In the genomic region with DNA sequence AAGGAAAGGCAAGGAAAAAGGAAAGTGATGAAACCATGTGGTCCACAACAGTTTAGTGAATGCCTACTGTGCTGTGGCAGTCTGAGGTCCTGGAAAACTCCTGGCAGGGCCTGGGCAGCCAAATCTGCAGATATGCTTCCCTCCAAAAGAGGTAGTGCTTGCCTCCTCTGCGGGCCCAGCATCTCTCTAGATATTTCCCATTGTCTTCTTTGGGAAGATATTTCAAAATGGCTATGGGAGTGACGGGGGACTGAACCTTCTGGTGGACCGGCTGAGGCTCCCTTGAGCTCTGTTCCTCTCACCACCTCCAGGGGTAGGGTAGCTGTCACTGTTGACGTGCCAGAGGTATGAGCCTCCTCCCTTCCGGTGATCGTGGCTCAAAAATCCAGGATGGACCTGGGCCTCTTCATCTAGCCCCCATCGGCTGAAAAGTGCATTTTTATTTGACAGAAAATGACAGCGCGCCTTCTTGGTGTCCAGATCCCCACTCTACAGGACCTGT, we compare ENCODE assay signal across 26 cellular contexts. TPM values are rescaled to one million over a fixed set of nuclear protein-coding genes. Genes with fewer than 3 reads are reported as not detected.
"Had no signal": no experiment of that assay in that cellular context is flagged by ENCODE, and none has a peak within 500 bp of the region (broad histone marks: within the 10 kb centered on the region; RNA-seq: fewer than 3 reads in every experiment).

No MANE protein-coding gene starts in this region.

- H3K27ac ChIP-seq: breast epithelium, SK-N-MC, WERI-Rb-1 had no signal

- ATAC-seq: activated CD4-positive, alpha-beta T cell treated with anti-CD3 and anti-CD28 coated beads for 36 hours; activated T-helper 17 cell treated with anti-CD3 and anti-CD28 coated beads, Interleukin-2, amount 50 U/mL, for 72 hours; Right ventricle myocardium inferior had no signal

- H3K9me3 Mint-ChIP-seq: activated CD4-positive, alpha-beta memory T cell treated with anti-CD3 and anti-CD28 coated beads, Interleukin-2, amount 10 ng/mL, durations not matched to agents 7 days and 5 days; central memory CD8-positive, alpha-beta T cell; T-helper 2 cell treated with Interferon-gamma antibody and Interleukin-4, amounts not matched to agents 5 μg/mL and 100 μg/mL, for 36 hours had no signal

- DNase-seq: activated CD4-positive, alpha-beta memory T cell treated with anti-CD3 and anti-CD28 coated beads, Interleukin-2, amount 10 ng/mL, durations not matched to agents 7 days and 5 days; activated CD4-positive, alpha-beta T cell treated with anti-CD3 and anti-CD28 coated beads for 36 hours; activated CD4-positive, alpha-beta T cell treated with anti-CD3 and anti-CD28 coated beads, Interleukin-2, amount 50 U/mL, for 1 hour; activated gamma-delta T cell; activated naive CD4-positive, alpha-beta T cell treated with anti-CD3 and anti-CD28 coated beads, Interleukin-2, amount 10 ng/mL, durations not matched to agents 7 days and 5 days; activated naive CD8-positive, alpha-beta T cell treated with anti-CD3 and anti-CD28 coated beads for 36 hours; activated T-cell treated with anti-CD3 and anti-CD28 coated beads for 4 hours; MM.1S; NCI-H1105; NCI-H1436; NCI-H1694 treated with DMSO at 0.1 percent for 48 hours; NCI-H2029 treated with DMSO at 0.1 percent for 48 hours; NCI-H510A treated with DMSO at 0.1 percent for 48 hours; NCI-H69; NK-92 treated with Interleukin-12 subunit alpha and Interleukin-12 subunit beta, amount 100 ng/mL, for 24 hours; OCI-M1; RPMI8226; T-helper 1 cell; WERI-Rb-1 had no signal

- H3K27ac Mint-ChIP-seq: activated CD4-positive, alpha-beta memory T cell treated with anti-CD3 and anti-CD28 coated beads, Interleukin-2, amount 10 ng/mL, durations not matched to agents 7 days and 5 days; activated CD4-positive, alpha-beta T cell treated with anti-CD3 and anti-CD28 coated beads for 36 hours; activated naive CD8-positive, alpha-beta T cell treated with anti-CD3 and anti-CD28 coated beads for 36 hours; activated T-helper 17 cell treated with anti-CD3 and anti-CD28 coated beads, Interleukin-2, amount 50 U/mL, for 72 hours had no signal

- H3K4me3 Mint-ChIP-seq: activated CD4-positive, alpha-beta memory T cell treated with anti-CD3 and anti-CD28 coated beads, Interleukin-2, amount 10 ng/mL, durations not matched to agents 7 days and 5 days; activated CD4-positive, alpha-beta T cell treated with anti-CD3 and anti-CD28 coated beads for 36 hours; activated naive CD4-positive, alpha-beta T cell treated with anti-CD3 and anti-CD28 coated beads, Interleukin-2, amount 10 ng/mL, durations not matched to agents 7 days and 5 days; activated naive CD8-positive, alpha-beta T cell treated with anti-CD3 and anti-CD28 coated beads for 36 hours had no signal

- H3K36me3 ChIP-seq: breast epithelium, WERI-Rb-1 had no signal

- H3K4me3 ChIP-seq: SK-N-MC had no signal

RNA-seq across cellular contexts. Expression of gene PAX3, which starts 9.2 kb away (rescaled TPM):
- total RNA-seq: activated CD4-positive, alpha-beta memory T cell treated with anti-CD3 and anti-CD28 coated beads, Interleukin-2, amount 10 ng/mL, durations not matched to agents 7 days and 5 days; activated CD4-positive, alpha-beta T cell treated with anti-CD3 and anti-CD28 coated beads for 36 hours; activated CD8-positive, alpha-beta memory T cell treated with anti-CD3 and anti-CD28 coated beads for 36 hours; activated naive CD8-positive, alpha-beta T cell treated with anti-CD3 and anti-CD28 coated beads for 36 hours; activated T-helper 17 cell treated with anti-CD3 and anti-CD28 coated beads, Interleukin-2, amount 50 U/mL, for 72 hours; Right ventricle myocardium inferior had no signal
